ENCODE assay signal across 16 cellular contexts in genomic region chr6:28303570-28303969, GRCh38. TPM values are rescaled to one million over a fixed set of nuclear protein-coding genes. Genes with fewer than 3 reads are reported as not detected.
DNase-seq lines count a peak whose midpoint lies in the region; ATAC-seq and TF ChIP-seq lines count a peak whose summit lies in the region.
"Had no signal": no experiment of that assay in that cellular context is flagged by ENCODE, and none has a peak within 500 bp of the region (broad histone marks: within the 10 kb centered on the region; RNA-seq: fewer than 3 reads in every experiment).

No MANE protein-coding gene starts in this region.

- no peak for DNase-seq in CD8-positive, alpha-beta memory T cell
- DNase-seq in coronary artery (ENCODE audit: low spot score) (no peak), GF-D8 (lab: John Stamatoyannopoulos, UW) (no peak), mesenteric fat pad (ENCODE audit: low spot score) (no peak), SKM-1 (lab: John Stamatoyannopoulos, UW; ENCODE audit: unreplicated experiment) (no peak)
- DNase-seq: activated B cell treated with CpG ODN at 0.5 μM for 24 hours, adrenal gland, hippocampal formation, NCI-H226, psoas muscle, Right ventricle myocardium superior had no signal

- H3K27me3 Mint-ChIP-seq in CD8-positive, alpha-beta memory T cell: peaks cover 0 to 2% of the 10 kb centered on the region in 2 donors
- H3K27me3 Mint-ChIP-seq: activated B cell treated with CpG ODN at 0.5 μM for 24 hours, type B pancreatic cell had no signal

- H3K27ac Mint-ChIP-seq in CD8-positive, alpha-beta memory T cell: peak overlapping the region in 5 of 8 donors; percentile 9 to 84 (median 51)
- H3K27ac Mint-ChIP-seq: activated B cell treated with CpG ODN at 0.5 μM for 24 hours, memory B cell, type B pancreatic cell had no signal

- H3K27me3 ChIP-seq in CD8-positive, alpha-beta memory T cell (ENCODE audit: insufficient read depth, low read length, poor library complexity, severe bottlenecking): no peaks in the 10 kb centered on the region
- H3K27me3 ChIP-seq: adrenal gland had no signal

- peak overlapping the region in 6 of 7 donors; percentile 6 to 52 (median 38) for H3K4me3 Mint-ChIP-seq in CD8-positive, alpha-beta memory T cell
- H3K4me3 Mint-ChIP-seq: activated B cell treated with CpG ODN at 0.5 μM for 24 hours, memory B cell, type B pancreatic cell had no signal

- CTCF ChIA-PET in CD8-positive, alpha-beta memory T cell (lab: Charles Lee): no interaction called here

- no peaks in the 10 kb centered on the region for H3K36me3 ChIP-seq in CD8-positive, alpha-beta memory T cell (ENCODE audit: insufficient read depth, low read length)
- H3K36me3 ChIP-seq: adrenal gland had no signal

- H3K36me3 Mint-ChIP-seq in CD8-positive, alpha-beta memory T cell: peaks cover 0 to 8% (median 2%) of the 10 kb centered on the region in 3 donors

- H3K4me1 ChIP-seq in CD8-positive, alpha-beta memory T cell (ENCODE audit: insufficient read depth, low read length): no peaks in the 10 kb centered on the region
- H3K4me1 ChIP-seq: adrenal gland, psoas muscle had no signal

- POLR2A ChIA-PET in CD8-positive, alpha-beta memory T cell (lab: Charles Lee): no interaction called here

- no peak for TF ChIP-seq CTCF in coronary artery (IDR thresholded peaks at IDR 0.05)

- no peaks in the 10 kb centered on the region for H3K9me3 ChIP-seq in CD8-positive, alpha-beta memory T cell (ENCODE audit: low read length)
- H3K9me3 ChIP-seq: adrenal gland had no signal

- no peaks in the 10 kb centered on the region for H3K9me3 Mint-ChIP-seq in CD8-positive, alpha-beta memory T cell
- H3K9me3 Mint-ChIP-seq: type B pancreatic cell had no signal

- H3K4me1 Mint-ChIP-seq in CD8-positive, alpha-beta memory T cell: peaks cover 9 to 18% (median 18%) of the 10 kb centered on the region in 3 donors

- no peak overlapping the region for H3K27ac ChIP-seq in CD8-positive, alpha-beta memory T cell (ENCODE audit: low read depth, low read length)
- no peak overlapping the region for H3K27ac ChIP-seq in coronary artery
- H3K27ac ChIP-seq: adrenal gland, psoas muscle had no signal

- peak; percentile 87 for ATAC-seq in GM18861 (IDR thresholded peaks at IDR 0.05; ENCODE audit: unreplicated experiment)
- peak; percentile 86 for ATAC-seq in GM21529 (IDR thresholded peaks at IDR 0.05; ENCODE audit: unreplicated experiment)
- peak; percentile 96 for ATAC-seq in HG03354 (IDR thresholded peaks at IDR 0.05; ENCODE audit: poor library complexity, severe bottlenecking, unreplicated experiment)
- ATAC-seq: psoas muscle had no signal

- no peak overlapping the region for H3K4me3 ChIP-seq in CD8-positive, alpha-beta memory T cell (ENCODE audit: low read length)
- no peak overlapping the region for H3K4me3 ChIP-seq in coronary artery
- H3K4me3 ChIP-seq: adrenal gland, psoas muscle had no signal

RNA-seq across cellular contexts. Expression of gene PGBD1, which starts 22.2 kb away (rescaled TPM):
- total RNA-seq in CD8-positive, alpha-beta memory T cell: 1 to 10 TPM; 4.6 to 5.4 TPM
- 0.87 TPM for polyA plus RNA-seq in CD8-positive, alpha-beta memory T cell
- 4.0 TPM for total RNA-seq in mesenteric fat pad

RNA-seq across cellular contexts. Expression of gene ZSCAN31, which starts 32.4 kb away (rescaled TPM):
- total RNA-seq in CD8-positive, alpha-beta memory T cell: 1 to 10 TPM; 1.1 to 2.6 TPM
- polyA plus RNA-seq in CD8-positive, alpha-beta memory T cell: 0.72 TPM
- total RNA-seq in mesenteric fat pad: 5.8 TPM

RNA-seq across cellular contexts. Expression of gene ZSCAN26, which starts 36.6 kb away (rescaled TPM):
- 1 to 10 TPM; 5.6 to 6.4 TPM for total RNA-seq in CD8-positive, alpha-beta memory T cell
- 15.8 TPM for polyA plus RNA-seq in CD8-positive, alpha-beta memory T cell
- total RNA-seq in mesenteric fat pad: 5.9 TPM

RNA-seq across cellular contexts. Expression of gene NKAPL, which starts 44.5 kb away (rescaled TPM):
- total RNA-seq in CD8-positive, alpha-beta memory T cell: under 1 TPM; 0.22 TPM
- not detected for polyA plus RNA-seq in CD8-positive, alpha-beta memory T cell
- 3.1 TPM for total RNA-seq in mesenteric fat pad

RNA-seq across cellular contexts. Expression of gene ZKSCAN3, which starts 46.2 kb away (rescaled TPM):
- 1 to 10 TPM; 3.0 to 4.7 TPM for total RNA-seq in CD8-positive, alpha-beta memory T cell
- polyA plus RNA-seq in CD8-positive, alpha-beta memory T cell: 3.2 TPM
- 3.0 TPM for total RNA-seq in mesenteric fat pad
